1 cellular context compared by ENCODE assay signal in the genomic region with DNA sequence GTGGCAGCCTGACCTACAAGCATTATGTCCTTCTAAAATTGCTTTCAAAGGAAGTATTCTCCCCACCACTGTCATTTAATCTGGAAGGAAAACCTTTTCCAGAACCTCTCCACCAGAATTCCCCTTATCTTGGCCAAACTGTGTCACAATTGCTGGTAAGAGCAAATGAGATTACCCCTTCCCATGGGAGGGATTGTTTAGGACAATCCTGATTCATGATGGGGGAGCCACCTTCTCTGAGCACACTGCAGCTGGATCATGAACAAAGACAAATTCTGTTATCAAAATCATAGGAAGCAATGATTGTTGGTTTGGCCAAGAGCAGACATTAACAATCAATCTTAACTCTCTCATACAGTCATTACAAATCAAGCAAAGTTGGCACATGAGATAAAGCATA.
TF ChIP-seq lines count a peak whose summit lies in the region.

No MANE protein-coding gene starts in this region.

TF ChIP-seq in HEK293, 187 proteins besides CTCF, POLR2A, EP300 and RAD21 (continued from another document):
- TF ChIP-seq ZNF292 (tag by site-specific recombination; IDR thresholded peaks at IDR 0.05; ENCODE audit: borderline replicate concordance, low read depth) = no peak
